In the genomic region with DNA sequence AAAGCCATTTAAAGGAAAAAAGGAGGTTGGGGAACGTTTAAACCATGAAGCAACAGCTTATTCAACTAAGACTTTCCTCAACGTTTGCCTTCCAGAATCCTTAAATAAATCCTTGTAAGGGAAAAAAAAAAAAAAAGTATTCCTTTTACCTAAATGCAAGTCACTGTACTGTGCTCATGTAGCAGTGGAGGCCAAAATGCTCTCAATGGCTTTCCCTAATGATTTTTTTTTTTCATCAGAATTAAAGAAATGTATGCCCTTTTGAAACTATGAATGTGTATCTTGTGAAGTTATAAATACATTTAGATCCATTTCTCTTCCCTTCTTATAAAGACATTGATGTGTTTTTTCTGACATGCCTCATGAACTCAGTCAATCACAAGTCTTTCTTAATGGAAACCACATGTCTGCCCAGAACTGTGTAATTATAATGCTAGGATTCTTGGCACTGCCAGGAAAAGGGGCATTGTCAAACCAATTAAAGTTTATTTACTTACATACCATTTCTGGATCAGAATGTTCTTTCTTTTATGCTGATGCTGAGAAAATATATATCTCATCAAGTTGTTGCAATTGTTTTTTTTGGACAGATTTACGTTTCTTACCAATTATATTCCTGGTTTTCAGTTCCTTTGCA, we compare ENCODE assay signal across 16 cellular contexts.
DNase-seq lines count a peak whose midpoint lies in the region; ATAC-seq and TF ChIP-seq lines count a peak whose summit lies in the region.
"Had no signal": no experiment of that assay in that cellular context is flagged by ENCODE, and none has a peak within 500 bp of the region (broad histone marks: within the 10 kb centered on the region; RNA-seq: fewer than 3 reads in every experiment).

No MANE protein-coding gene starts in this region.

- H3K27me3 ChIP-seq in ACC112 (ENCODE audit: insufficient read depth, low read length) (no peaks in the 10 kb centered on the region), Karpas-422 (ENCODE audit: low read length) (no peaks in the 10 kb centered on the region), mesenchymal stem cell (ENCODE audit: control insufficient read depth in 1 of 2, insufficient read depth in 1 of 2, low read length in 2 of 2) (no peaks in the 10 kb centered on the region), lower lobe of right lung (ENCODE audit: low read depth) (no peaks in the 10 kb centered on the region)

- no peak for DNase-seq in Karpas-422
- peak; percentile 71 for DNase-seq in astrocyte of the spinal cord (ENCODE audit: low read depth, low spot score)
- no peak for DNase-seq in mesenchymal stem cell
- no peak for DNase-seq in lower lobe of right lung
- no peak for DNase-seq in NCI-H1048 (lab: John Stamatoyannopoulos, UW)
- no peak for DNase-seq in T1000 (lab: John Stamatoyannopoulos, UW)
- DNase-seq in NK-92 (lab: John Stamatoyannopoulos, UW; ENCODE audit: unreplicated experiment), result no peak
- DNase-seq: activated CD4-positive, alpha-beta T cell treated with anti-CD3 and anti-CD28 coated beads for 1 hour; activated T-cell treated with anti-CD3 and anti-CD28 coated beads for 4 hours; NCI-H1436 treated with DMSO at 0.1 percent for 48 hours; NCI-H526; stimulated activated naive CD4-positive, alpha-beta T cell treated with Interleukin-2 at 50 U/mL for 16 hours; T-helper 2 cell had no signal

- H2BK12ac ChIP-seq in mesenchymal stem cell (ENCODE audit: low read length in 2 of 2), result no peak overlapping the region

- H2BK120ac ChIP-seq in mesenchymal stem cell (ENCODE audit: low read depth, low read length), result no peak overlapping the region

- H3K14ac ChIP-seq in mesenchymal stem cell (ENCODE audit: low read length in 2 of 2), result no peak overlapping the region

- no peaks in the 10 kb centered on the region for H3K9me2 ChIP-seq in Karpas-422 (replicated peaks; ENCODE audit: insufficient read depth, low read length)

- H2AK5ac ChIP-seq in mesenchymal stem cell (ENCODE audit: low read length, severe bottlenecking), result no peak overlapping the region

- no peak overlapping the region for H3K4me2 ChIP-seq in Karpas-422 (ENCODE audit: low read depth, low read length, poor library complexity, severe bottlenecking)
- no peak overlapping the region for H3K4me2 ChIP-seq in mesenchymal stem cell (ENCODE audit: low read length, poor library complexity, severe bottlenecking)

- intact Hi-C loops in lower lobe of right lung (cut with DNase I), result no loop called here

- H4K20me1 ChIP-seq in Karpas-422 (ENCODE audit: insufficient read depth, low read depth, low read length), result no peaks in the 10 kb centered on the region

- H3K36me3 ChIP-seq in ACC112 (ENCODE audit: insufficient read depth, low read length) (no peaks in the 10 kb centered on the region), Karpas-422 (ENCODE audit: insufficient read depth, low read length) (peaks cover 5% of the 10 kb centered on the region; the same call in 1 of the 2 replicates), mesenchymal stem cell (ENCODE audit: control insufficient read depth in 1 of 2, insufficient read depth in 2 of 2, low read depth in 1 of 2, low read length in 2 of 2) (peaks cover 0 to 6% of the 10 kb centered on the region in 2 experiments), lower lobe of right lung (no peaks in the 10 kb centered on the region)
- H3K36me3 ChIP-seq: HAP-1 had no signal

- H3K4me3 ChIP-seq in ACC112 (ENCODE audit: low read depth, low read length) (peak overlapping the region; percentile 52), Karpas-422 (ENCODE audit: low read length) (no peak overlapping the region), astrocyte of the spinal cord (ENCODE audit: low read depth, low read length) (no peak overlapping the region), mesenchymal stem cell (ENCODE audit: insufficient read depth in 1 of 2, low read depth in 1 of 2, low read length in 2 of 2) (no peak overlapping the region), lower lobe of right lung (no peak overlapping the region)
- H3K4me3 ChIP-seq: HAP-1 had no signal

- no peak for ATAC-seq in lower lobe of right lung

- peaks cover 58% of the 10 kb centered on the region for H3K79me2 ChIP-seq in ACC112 (ENCODE audit: control insufficient read depth, insufficient read depth, low read length, unreplicated experiment)
- peaks cover 94% of the 10 kb centered on the region for H3K79me2 ChIP-seq in Karpas-422 (ENCODE audit: low read length)

- no peak overlapping the region for H2BK5ac ChIP-seq in mesenchymal stem cell (ENCODE audit: low read depth, low read length, poor library complexity, severe bottlenecking)

- no peak overlapping the region for H3K23ac ChIP-seq in mesenchymal stem cell (ENCODE audit: low read length in 2 of 2)

- H3K79me1 ChIP-seq in mesenchymal stem cell (replicated peaks; ENCODE audit: low read length, poor library complexity, severe bottlenecking), result no peaks in the 10 kb centered on the region

- H2AFZ ChIP-seq in ACC112 (ENCODE audit: low read length, unreplicated experiment), result no peak overlapping the region
- H2AFZ ChIP-seq in Karpas-422 (ENCODE audit: low read length), result no peak overlapping the region
- no peak overlapping the region for H2AFZ ChIP-seq in mesenchymal stem cell (ENCODE audit: low read depth, low read length)

- H4K8ac ChIP-seq in mesenchymal stem cell (ENCODE audit: low read length), result no peak overlapping the region

- H3K18ac ChIP-seq in mesenchymal stem cell (ENCODE audit: low read depth in 1 of 2, low read length in 2 of 2), result no peak overlapping the region

- no CpG with 5 or more reads among the region's 3 CpGs for WGBS in mesenchymal stem cell

- no peak overlapping the region for H2BK15ac ChIP-seq in mesenchymal stem cell (ENCODE audit: low read depth, poor library complexity, severe bottlenecking)

- H3K9ac ChIP-seq in Karpas-422 (ENCODE audit: low read length) (no peak overlapping the region), mesenchymal stem cell (ENCODE audit: low read length) (peak overlapping the region; percentile 55)

- H3K27ac ChIP-seq in ACC112 (ENCODE audit: low read depth, low read length) (peak overlapping the region; percentile 98), Karpas-422 (ENCODE audit: low read length) (peak overlapping the region; percentile 22; the same call in 1 of the 2 replicates), mesenchymal stem cell (ENCODE audit: low read length, poor library complexity, severe bottlenecking) (no peak overlapping the region), lower lobe of right lung (no peak overlapping the region)
- H3K27ac ChIP-seq: RWPE1 had no signal

- in situ Hi-C loops in astrocyte of the spinal cord (cut with HindIII; ENCODE audit: low sequenced_read_pairs), result no loop called here

- H3K4me1 ChIP-seq in ACC112 (ENCODE audit: control insufficient read depth, insufficient read depth, low read length, unreplicated experiment), result peaks cover 58% of the 10 kb centered on the region
- H3K4me1 ChIP-seq in Karpas-422 (ENCODE audit: low read length), result peaks cover 81% of the 10 kb centered on the region
- H3K4me1 ChIP-seq in mesenchymal stem cell (ENCODE audit: control insufficient read depth, insufficient read depth, low read depth, low read length), result no peaks in the 10 kb centered on the region
- H3K4me1 ChIP-seq in lower lobe of right lung, result no peaks in the 10 kb centered on the region
- H3K4me1 ChIP-seq: HAP-1 had no signal

- no peaks in the 10 kb centered on the region for H3K9me3 ChIP-seq in Karpas-422 (ENCODE audit: low read length)
- no peaks in the 10 kb centered on the region for H3K9me3 ChIP-seq in mesenchymal stem cell (ENCODE audit: control insufficient read depth, low read length)
- no peaks in the 10 kb centered on the region for H3K9me3 ChIP-seq in lower lobe of right lung
- H3K9me3 ChIP-seq: HAP-1 had no signal

- TF ChIP-seq CTCF in astrocyte of the spinal cord (IDR thresholded peaks at IDR 0.05; ENCODE audit: low read depth, low read length) (no peak), lower lobe of right lung (IDR thresholded peaks at IDR 0.05) (no peak)

- no peak overlapping the region for H3K4ac ChIP-seq in mesenchymal stem cell (ENCODE audit: low read depth in 1 of 2, low read length in 2 of 2)

- H4K91ac ChIP-seq in mesenchymal stem cell (ENCODE audit: low read length), result no peak overlapping the region

Comparison
In these comparisons a context has a peak if more than half of its experiments do, and no peak if none do; other contexts are left out.
1. H3K27ac ChIP-seq: peak in ACC112 (single experiment) and Karpas-422 (single experiment); none in mesenchymal stem cell (single experiment) and lower lobe of right lung (single experiment).